ENCODE assay signal across 8 cellular contexts in the genomic region with DNA sequence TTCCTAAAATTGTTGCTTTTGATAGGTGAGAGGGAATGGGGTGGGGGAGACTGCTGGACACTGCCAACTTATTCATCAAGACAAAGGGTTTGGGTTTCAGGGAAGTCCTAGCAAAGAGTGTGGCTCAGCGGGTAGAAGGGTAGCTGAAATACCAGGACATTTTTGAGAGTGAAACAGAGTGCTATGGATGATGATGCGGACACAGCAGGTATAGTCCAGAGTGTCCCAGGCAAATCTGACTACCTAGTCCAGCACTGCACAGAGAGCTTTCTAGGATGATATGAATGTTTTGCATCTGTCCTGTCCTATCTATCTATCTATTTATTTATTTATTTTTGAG.
DNase-seq lines count a peak whose midpoint lies in the region; ATAC-seq and TF ChIP-seq lines count a peak whose summit lies in the region.

No MANE protein-coding gene starts in this region.

- DNase-seq in HL-60 (ENCODE audit: low read depth in 1 of 2, low spot score in 1 of 2) = no peak
- DNase-seq in activated CD8-positive, alpha-beta T cell treated with anti-CD3 and anti-CD28 coated beads for 36 hours = no peak
- DNase-seq in immature natural killer cell = no peak
- no peak for DNase-seq in spleen
- no peak for DNase-seq in inferior parietal cortex (ENCODE audit: extremely low spot score)
- DNase-seq in pons (ENCODE audit: low spot score) = no peak
- no peak for DNase-seq in NCI-H2171 treated with DMSO at 0.1 percent for 48 hours (lab: John Stamatoyannopoulos, UW)
- no peak for DNase-seq in epidermal melanocyte (ENCODE audit: insufficient read length, low spot score)

- 44 to 56% (median 51%) methylated on average over 2 of the region's 2 CpGs for WGBS in spleen, 5 donors

- no peaks in the 10 kb centered on the region for H3K27me3 Mint-ChIP-seq in activated CD8-positive, alpha-beta T cell treated with anti-CD3 and anti-CD28 coated beads for 36 hours
- peaks cover 0 to 1% (median 0%) of the 10 kb centered on the region in 3 donors for H3K27me3 Mint-ChIP-seq in immature natural killer cell (ENCODE audit: low read depth in 3 of 3)

- no peaks in the 10 kb centered on the region for H3K27me3 ChIP-seq in HL-60 (ENCODE audit: insufficient read depth, poor library complexity, severe bottlenecking)
- H3K27me3 ChIP-seq in spleen (replicated peaks in 1 of 7) = no peaks in the 10 kb centered on the region

- intact Hi-C loops in activated CD8-positive, alpha-beta T cell treated with anti-CD3 and anti-CD28 coated beads for 36 hours (cut with micrococcal nuclease) = loop anchor here (5.0 to 10.0 kb wide), 3 partner anchors 49 to 161 kb away; no protein-coding TSS in a partner anchor
- intact Hi-C loops in spleen (cut with DNase I; ENCODE audit: low total_unique reads) = loop anchor here (10.0 kb wide), 1 partner anchor 341 kb away; no protein-coding TSS in a partner anchor

- H3K36me3 Mint-ChIP-seq in activated CD8-positive, alpha-beta T cell treated with anti-CD3 and anti-CD28 coated beads for 36 hours (ENCODE audit: low read depth) = no peaks in the 10 kb centered on the region
- H3K36me3 Mint-ChIP-seq in immature natural killer cell = no peaks in the 10 kb centered on the region

- no peaks in the 10 kb centered on the region for H3K9me3 ChIP-seq in spleen

- peaks cover 26 to 52% (median 38%) of the 10 kb centered on the region in 6 donors for H3K4me1 ChIP-seq in spleen

- H3K36me3 ChIP-seq in spleen = no peaks in the 10 kb centered on the region

- peak; percentile 8 for ATAC-seq in activated CD8-positive, alpha-beta T cell treated with anti-CD3 and anti-CD28 coated beads for 36 hours

- no peaks in the 10 kb centered on the region for H3K9me3 Mint-ChIP-seq in activated CD8-positive, alpha-beta T cell treated with anti-CD3 and anti-CD28 coated beads for 36 hours
- H3K9me3 Mint-ChIP-seq in immature natural killer cell = no peaks in the 10 kb centered on the region

- H3K27ac Mint-ChIP-seq in activated CD8-positive, alpha-beta T cell treated with anti-CD3 and anti-CD28 coated beads for 36 hours = peak overlapping the region; percentile 94
- H3K27ac Mint-ChIP-seq in immature natural killer cell = peak overlapping the region; percentile 87 to 96 (median 94)

- TF ChIP-seq CTCF in HL-60 (IDR thresholded peaks at IDR 0.05; ENCODE audit: insufficient read depth, low read length) (no peak), spleen (IDR thresholded peaks at IDR 0.05 in 8 of 11, conservative IDR thresholded peaks at IDR 0.05 in 3 of 11) (peak in 2 of 11 experiments; percentile 37 to 53)
- TF ChIP-seq CTCF in activated CD8-positive, alpha-beta T cell treated with anti-CD3 and anti-CD28 coated beads for 36 hours (IDR thresholded peaks at IDR 0.05) = no peak

- CTCF ChIA-PET in activated CD8-positive, alpha-beta T cell treated with anti-CD3 and anti-CD28 coated beads for 36 hours (lab: Charles Lee) = interaction anchor here (0.5 to 4.5 kb wide), 56 partner anchors 9 to 369 kb away, joined by 3 to 61 read pairs (median 4); no protein-coding TSS in a partner anchor

- peaks cover 46% of the 10 kb centered on the region for H3K4me1 Mint-ChIP-seq in activated CD8-positive, alpha-beta T cell treated with anti-CD3 and anti-CD28 coated beads for 36 hours (ENCODE audit: low read depth)
- peaks cover 23 to 41% of the 10 kb centered on the region in 2 donors for H3K4me1 Mint-ChIP-seq in immature natural killer cell

- H3K27ac ChIP-seq in HL-60 (replicated peaks) = peak overlapping the region; percentile 95
- H3K27ac ChIP-seq in spleen = peak overlapping the region; percentile 87 to 96 (median 92)

- H3K4me3 ChIP-seq in HL-60 (replicated peaks; ENCODE audit: insufficient read depth, low read length) (0 out of 2 replicates have a peak overlapping the region, but pooled peaks have one; percentile 12), spleen (peak overlapping the region in 6 of 8 donors; percentile 42 to 73 (median 51))

- no peak for TF ChIP-seq POLR2A in spleen (IDR thresholded peaks at IDR 0.05)

- H3K4me3 Mint-ChIP-seq in activated CD8-positive, alpha-beta T cell treated with anti-CD3 and anti-CD28 coated beads for 36 hours = peak overlapping the region; percentile 80
- peak overlapping the region; percentile 94 to 99 (median 98) for H3K4me3 Mint-ChIP-seq in immature natural killer cell

- POLR2A ChIA-PET in activated CD8-positive, alpha-beta T cell treated with anti-CD3 and anti-CD28 coated beads for 36 hours (lab: Charles Lee) = interaction anchor here (0.7 to 2.6 kb wide), 11 partner anchors 10 to 255 kb away, joined by 3 to 26 read pairs (median 4); no protein-coding TSS in a partner anchor
